Comparison of ENCODE assay signal across 11 cellular contexts in the genomic region with DNA sequence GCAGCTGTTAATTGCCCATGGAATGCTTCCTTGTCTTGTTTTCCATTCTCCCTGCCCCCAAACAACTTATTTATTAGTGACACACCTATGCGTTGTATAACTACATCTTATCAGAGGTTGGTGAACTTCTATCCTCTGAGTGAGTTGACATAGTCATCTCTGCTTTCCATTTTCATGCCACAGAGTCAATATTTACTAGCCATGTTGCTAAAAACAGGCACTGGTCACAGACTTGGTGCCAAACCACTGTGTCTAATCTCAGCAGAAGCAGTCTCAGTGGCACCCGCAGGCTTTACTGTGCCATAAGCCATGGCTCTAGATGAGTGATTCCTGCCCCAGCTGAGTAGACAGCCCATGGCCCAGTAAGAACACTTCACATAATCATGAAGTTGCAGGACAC. TPM values are rescaled to one million over a fixed set of nuclear protein-coding genes. Genes with fewer than 3 reads are reported as not detected.
A peak's percentile ranks its signal among the peaks of the same experiment; 100 is the strongest.
DNase-seq lines count a peak whose midpoint lies in the region; ATAC-seq lines count a peak whose summit lies in the region.
"Had no signal": no experiment of that assay in that cellular context is flagged by ENCODE, and none has a peak within 500 bp of the region (broad histone marks: within the 10 kb centered on the region; RNA-seq: fewer than 3 reads in every experiment).

No MANE protein-coding gene starts in this region.

- no peaks in the 10 kb centered on the region for H3K9me3 ChIP-seq in subcutaneous abdominal adipose tissue (ENCODE audit: control insufficient read depth in 5 of 5, low read length in 5 of 5)

- peak overlapping the region in 1 of 5 donors; percentile 7 for H3K9ac ChIP-seq in subcutaneous abdominal adipose tissue (ENCODE audit: low read length in 5 of 5)

- peak; percentile 89 for ATAC-seq in left ventricle myocardium superior
- ATAC-seq in HG03469 (IDR thresholded peaks at IDR 0.05; ENCODE audit: unreplicated experiment), result no peak
- no peak for ATAC-seq in HG03432 (IDR thresholded peaks at IDR 0.05; ENCODE audit: unreplicated experiment)

- H3K4me3 ChIP-seq in subcutaneous abdominal adipose tissue (ENCODE audit: low read depth in 1 of 5, low read length in 5 of 5), result peak overlapping the region in 2 of 5 donors; percentile 3 to 7

- peaks cover 0 to 80% (median 64%) of the 10 kb centered on the region in 5 donors for H3K4me1 ChIP-seq in subcutaneous abdominal adipose tissue (ENCODE audit: control insufficient read depth in 5 of 5, insufficient read depth in 5 of 5, low read length in 5 of 5)

- DNase-seq in NCI-H2081 (lab: John Stamatoyannopoulos, UW) (peak; percentile 23 to 64), NCI-H2081 treated with DMSO at 0.1 percent for 48 hours (lab: John Stamatoyannopoulos, UW) (no peak), NCI-H2196 (lab: John Stamatoyannopoulos, UW; ENCODE audit: unreplicated experiment) (peak; percentile 74), left ventricle myocardium superior (peak; percentile 73)
- no peak for DNase-seq in stimulated activated CD4-positive, alpha-beta T cell treated with anti-CD3 and anti-CD28 coated beads, Interleukin-2, amount 100 ng/mL, for 48 hours
- DNase-seq: activated T-cell treated with anti-CD3 and anti-CD28 coated beads, Interleukin-2, amount 50 U/mL, for 72 hours; caudate nucleus; stimulated activated CD4-positive, alpha-beta T cell treated with anti-CD3 and anti-CD28 coated beads, Interleukin-4, amount 100 ng/mL, for 24 hours had no signal

- intact Hi-C loops in left ventricle myocardium superior (cut with micrococcal nuclease), result no loop called here

- peak overlapping the region; percentile 83 for H3K27ac ChIP-seq in subcutaneous abdominal adipose tissue (ENCODE audit: low read depth, low read length)

- no peaks in the 10 kb centered on the region for H3K27me3 ChIP-seq in subcutaneous abdominal adipose tissue (ENCODE audit: control insufficient read depth in 5 of 5, insufficient read depth in 4 of 5, low read length in 5 of 5)

- peaks cover 0 to 6% (median 0%) of the 10 kb centered on the region in 5 donors for H3K36me3 ChIP-seq in subcutaneous abdominal adipose tissue (ENCODE audit: control insufficient read depth in 5 of 5, insufficient read depth in 5 of 5, low read length in 5 of 5)

RNA-seq across cellular contexts. Expression of gene DAPK2, which starts 26.5 kb away (rescaled TPM):
- 43.4 TPM for total RNA-seq in left ventricle myocardium superior

Comparison
In these comparisons a context has a peak if more than half of its experiments do, and no peak if none do; other contexts are left out.
1. DNase-seq: peak in NCI-H2081 (2 of 2), NCI-H2196 (single experiment) and left ventricle myocardium superior (single experiment); none in NCI-H2081 treated with DMSO at 0.1 percent for 48 hours (single experiment) and stimulated activated CD4-positive, alpha-beta T cell treated with anti-CD3 and anti-CD28 coated beads, Interleukin-2, amount 100 ng/mL, for 48 hours (0 of 2).